Comparison of ENCODE assay signal across 2 cellular contexts in the genomic region with DNA sequence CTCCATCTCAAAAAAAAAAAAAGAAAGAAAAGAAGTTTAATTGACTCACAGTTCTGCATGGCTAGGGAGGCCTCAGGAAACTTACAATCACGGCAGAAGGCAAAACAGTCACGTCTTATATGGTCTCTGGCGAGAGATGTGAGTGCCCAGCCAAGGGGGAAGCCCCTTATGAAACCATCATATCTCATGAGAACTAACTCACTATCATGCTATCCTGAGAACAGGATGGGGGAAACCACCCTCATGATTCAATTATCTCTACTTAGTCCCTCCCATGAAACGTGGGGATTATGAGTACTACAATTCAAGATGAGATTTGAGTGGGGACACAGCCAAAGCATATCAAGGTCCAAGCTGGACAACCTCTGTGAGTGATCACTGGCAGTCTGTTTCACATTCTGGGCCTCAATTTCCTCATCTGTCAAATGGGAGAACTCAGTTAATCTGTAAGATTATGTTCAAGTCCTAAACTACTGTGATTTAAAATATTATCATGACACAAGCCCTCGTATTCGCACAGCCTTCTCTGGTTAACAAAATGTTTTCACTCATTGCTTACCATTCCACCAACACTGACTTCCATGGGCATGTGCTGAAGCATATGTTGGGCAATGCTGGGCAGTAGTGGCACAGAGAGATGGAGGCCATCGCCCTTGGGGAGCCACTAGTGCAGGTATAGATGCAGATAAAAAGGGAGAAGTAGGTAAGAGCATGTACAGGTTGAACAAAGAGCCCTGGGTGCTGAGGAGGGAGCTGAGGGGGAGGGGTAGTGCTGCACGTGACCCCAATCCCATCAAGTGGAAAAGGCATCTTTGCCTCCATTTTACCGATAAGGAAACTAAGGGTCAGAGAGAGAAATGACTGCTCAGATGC.
TF ChIP-seq lines count a peak whose summit lies in the region.

No MANE protein-coding gene starts in this region.

TF ChIP-seq in IMR-90, 13 proteins besides CTCF, POLR2A, EP300 and RAD21:
- TF ChIP-seq CEBPB (IDR thresholded peaks at IDR 0.05; ENCODE audit: low read depth, low read length) (no peak), RCOR1 (IDR thresholded peaks at IDR 0.05; ENCODE audit: insufficient replicate concordance, low read length) (no peak), BHLHE40 (IDR thresholded peaks at IDR 0.05; ENCODE audit: low read depth, low read length) (no peak), MAFK (IDR thresholded peaks at IDR 0.05; ENCODE audit: low read depth, low read length) (no peak), MXI1 (IDR thresholded peaks at IDR 0.05; ENCODE audit: borderline replicate concordance, low read depth, low read length) (no peak), CHD1 (IDR thresholded peaks at IDR 0.05; ENCODE audit: low read depth, low read length) (no peak), NFE2L2 (IDR thresholded peaks at IDR 0.05; ENCODE audit: low read depth, low read length) (no peak), FOS (IDR thresholded peaks at IDR 0.05; ENCODE audit: low read depth, low read length) (no peak), RFX5 (IDR thresholded peaks at IDR 0.05; ENCODE audit: low read depth, low read length) (no peak), MAZ (IDR thresholded peaks at IDR 0.05; ENCODE audit: borderline replicate concordance, low read depth, low read length) (no peak)
- TF ChIP-seq, protein P1, sequence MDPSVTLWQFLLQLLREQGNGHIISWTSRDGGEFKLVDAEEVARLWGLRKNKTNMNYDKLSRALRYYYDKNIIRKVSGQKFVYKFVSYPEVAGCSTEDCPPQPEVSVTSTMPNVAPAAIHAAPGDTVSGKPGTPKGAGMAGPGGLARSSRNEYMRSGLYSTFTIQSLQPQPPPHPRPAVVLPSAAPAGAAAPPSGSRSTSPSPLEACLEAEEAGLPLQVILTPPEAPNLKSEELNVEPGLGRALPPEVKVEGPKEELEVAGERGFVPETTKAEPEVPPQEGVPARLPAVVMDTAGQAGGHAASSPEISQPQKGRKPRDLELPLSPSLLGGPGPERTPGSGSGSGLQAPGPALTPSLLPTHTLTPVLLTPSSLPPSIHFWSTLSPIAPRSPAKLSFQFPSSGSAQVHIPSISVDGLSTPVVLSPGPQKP (IDR thresholded peaks at IDR 0.05; ENCODE audit: borderline replicate concordance, low read depth, low read length): no peak
- TF ChIP-seq, protein P2, sequence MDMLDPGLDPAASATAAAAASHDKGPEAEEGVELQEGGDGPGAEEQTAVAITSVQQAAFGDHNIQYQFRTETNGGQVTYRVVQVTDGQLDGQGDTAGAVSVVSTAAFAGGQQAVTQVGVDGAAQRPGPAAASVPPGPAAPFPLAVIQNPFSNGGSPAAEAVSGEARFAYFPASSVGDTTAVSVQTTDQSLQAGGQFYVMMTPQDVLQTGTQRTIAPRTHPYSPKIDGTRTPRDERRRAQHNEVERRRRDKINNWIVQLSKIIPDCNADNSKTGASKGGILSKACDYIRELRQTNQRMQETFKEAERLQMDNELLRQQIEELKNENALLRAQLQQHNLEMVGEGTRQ (IDR thresholded peaks at IDR 0.05; ENCODE audit: low read depth, low read length): no peak

TF ChIP-seq in H1, 55 proteins besides CTCF, POLR2A, EP300 and RAD21:
- TF ChIP-seq SUZ12 (IDR thresholded peaks at IDR 0.05; ENCODE audit: low read length): no peak
- TF ChIP-seq, protein P3, sequence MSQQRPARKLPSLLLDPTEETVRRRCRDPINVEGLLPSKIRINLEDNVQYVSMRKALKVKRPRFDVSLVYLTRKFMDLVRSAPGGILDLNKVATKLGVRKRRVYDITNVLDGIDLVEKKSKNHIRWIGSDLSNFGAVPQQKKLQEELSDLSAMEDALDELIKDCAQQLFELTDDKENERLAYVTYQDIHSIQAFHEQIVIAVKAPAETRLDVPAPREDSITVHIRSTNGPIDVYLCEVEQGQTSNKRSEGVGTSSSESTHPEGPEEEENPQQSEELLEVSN (IDR thresholded peaks at IDR 0.05): peak; percentile 52
- TF ChIP-seq ZNF274 (IDR thresholded peaks at IDR 0.05; ENCODE audit: borderline replicate concordance, extremely low read depth, low read length): no peak
- no peak for TF ChIP-seq GTF2F1 (IDR thresholded peaks at IDR 0.05; ENCODE audit: borderline replicate concordance, low read depth, low read length)
- TF ChIP-seq BCL11A (IDR thresholded peaks at IDR 0.05; ENCODE audit: low read depth in 2 of 2, low read length in 2 of 2): no peak
